Comparison of ENCODE assay signal across 17 cellular contexts in the genomic region with DNA sequence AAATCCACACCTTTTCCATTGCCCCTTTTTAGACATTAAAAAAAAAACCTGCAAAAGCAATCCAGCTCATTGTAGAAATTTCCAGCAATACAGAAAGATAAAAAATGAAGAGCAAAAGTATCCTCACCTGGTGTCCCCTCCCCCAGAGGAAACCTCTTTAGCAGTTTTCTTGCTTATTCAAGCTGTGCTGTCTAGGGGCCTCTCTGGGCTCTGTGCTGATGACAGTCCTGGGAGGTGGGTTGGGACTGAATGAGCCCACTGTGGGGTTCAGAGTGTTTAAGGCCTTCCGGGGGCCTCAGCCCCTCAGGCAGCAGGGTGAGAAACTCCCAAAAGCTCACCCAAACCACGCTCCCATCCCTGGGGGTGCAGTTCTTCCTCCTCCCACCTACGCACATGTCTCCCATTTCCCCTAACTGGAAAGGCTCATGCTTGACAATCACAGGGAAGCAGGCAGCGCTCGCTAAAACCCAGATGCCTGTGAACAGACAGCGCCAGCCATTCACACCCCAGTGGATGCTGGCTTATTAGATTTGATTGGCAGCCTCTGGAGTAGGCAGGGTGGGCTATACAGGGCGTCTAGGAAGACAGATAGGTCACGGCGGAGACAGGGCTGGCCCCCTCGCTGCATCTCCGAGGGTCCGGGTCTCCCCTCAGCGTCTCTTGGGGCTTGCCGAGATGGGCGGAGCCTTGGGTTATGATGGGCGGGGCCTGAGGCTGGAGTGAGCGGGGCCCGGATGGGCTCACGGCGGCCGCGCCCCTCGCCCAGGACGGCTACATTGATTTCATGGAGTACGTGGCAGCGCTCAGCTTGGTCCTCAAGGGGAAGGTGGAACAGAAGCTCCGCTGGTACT. TPM values are rescaled to one million over a fixed set of nuclear protein-coding genes. Genes with fewer than 3 reads are reported as not detected.
DNase-seq lines count a peak whose midpoint lies in the region; ATAC-seq, FAIRE-seq and TF ChIP-seq lines count a peak whose summit lies in the region.
"Had no signal": no experiment of that assay in that cellular context is flagged by ENCODE, and none has a peak within 500 bp of the region (broad histone marks: within the 10 kb centered on the region; RNA-seq: fewer than 3 reads in every experiment).

No MANE protein-coding gene starts in this region.

- peak in 3 of 4 experiments; percentile 13 to 68 (median 59) for ATAC-seq in T-cell (replicated peaks in 1 of 4)
- ATAC-seq: body of pancreas, left lobe of liver had no signal

- H3K27ac ChIP-seq in endothelial cell of umbilical vein (ENCODE audit: insufficient read depth, low read depth, low read length) (no peak overlapping the region), breast epithelium (no peak overlapping the region)
- H3K27ac ChIP-seq: body of pancreas, esophagus muscularis mucosa, SJCRH30 had no signal

- H3K36me3 Mint-ChIP-seq in T-cell (no peaks in the 10 kb centered on the region), neural crest cell (ENCODE audit: low read depth) (no peaks in the 10 kb centered on the region)
- H3K36me3 Mint-ChIP-seq: CD8-positive, alpha-beta memory T cell had no signal

- H2AFZ ChIP-seq in endothelial cell of umbilical vein (ENCODE audit: low read depth, low read length) = peak overlapping the region; percentile 83

- H3K4me1 Mint-ChIP-seq in T-cell = peaks cover 0 to 4% (median 2%) of the 10 kb centered on the region in 3 donors
- H3K4me1 Mint-ChIP-seq in neural crest cell = peaks cover 14% of the 10 kb centered on the region

- H3K27me3 Mint-ChIP-seq in T-cell = peaks cover 11 to 24% of the 10 kb centered on the region in 2 donors
- no peaks in the 10 kb centered on the region for H3K27me3 Mint-ChIP-seq in neural crest cell (ENCODE audit: low read depth)

- H3K36me3 ChIP-seq in endothelial cell of umbilical vein (ENCODE audit: control insufficient read depth in 2 of 2, extremely low read depth in 1 of 2, insufficient read depth in 2 of 2, low read length in 2 of 2) (no peaks in the 10 kb centered on the region), breast epithelium (no peaks in the 10 kb centered on the region)
- H3K36me3 ChIP-seq: esophagus muscularis mucosa, SJCRH30 had no signal

- H3K27me3 ChIP-seq in endothelial cell of umbilical vein (ENCODE audit: control insufficient read depth in 2 of 2, insufficient read depth in 2 of 2, low read length in 2 of 2) (peaks cover 2 to 6% of the 10 kb centered on the region in 2 experiments), breast epithelium (peaks cover 0 to 3% of the 10 kb centered on the region in 2 donors)
- H3K27me3 ChIP-seq: body of pancreas, SJCRH30 had no signal

- FAIRE-seq in endothelial cell of umbilical vein (lab: Jason Lieb, UNC) = no peak

- no peak for TF ChIP-seq POLR2A in endothelial cell of umbilical vein (IDR thresholded peaks at IDR 0.05; ENCODE audit: low read depth, low read length)
- TF ChIP-seq POLR2A in breast epithelium (IDR thresholded peaks at IDR 0.05) = no peak

- CTCF ChIA-PET in T-cell (lab: Charles Lee) (no interaction called here), endothelial cell of umbilical vein (lab: Charles Lee) (interaction anchor here (0.9 to 2.9 kb wide), 5 partner anchors 9 to 370 kb away, joined by 3 to 10 read pairs (median 6); no protein-coding TSS in a partner anchor)

- no peak overlapping the region for H3K9ac ChIP-seq in endothelial cell of umbilical vein (replicated peaks; ENCODE audit: extremely low read depth, insufficient read depth, low read length)

- H3K9me3 ChIP-seq in endothelial cell of umbilical vein (replicated peaks; ENCODE audit: control insufficient read depth, insufficient read depth, low read length) (no peaks in the 10 kb centered on the region), breast epithelium (no peaks in the 10 kb centered on the region)
- H3K9me3 ChIP-seq: body of pancreas, esophagus muscularis mucosa, SJCRH30 had no signal

- H3K4me3 Mint-ChIP-seq in T-cell (peak overlapping the region in 2 of 3 donors; percentile 9 to 17), neural crest cell (peak overlapping the region; percentile 54)
- H3K4me3 Mint-ChIP-seq: HFFc6 had no signal

- H3K9me3 Mint-ChIP-seq in T-cell = no peaks in the 10 kb centered on the region
- H3K9me3 Mint-ChIP-seq in neural crest cell = no peaks in the 10 kb centered on the region
- H3K9me3 Mint-ChIP-seq: CD8-positive, alpha-beta memory T cell; HFFc6 had no signal

- no peak overlapping the region for H3K27ac Mint-ChIP-seq in T-cell
- H3K27ac Mint-ChIP-seq in neural crest cell (ENCODE audit: unreplicated experiment) = no peak overlapping the region
- H3K27ac Mint-ChIP-seq: CD8-positive, alpha-beta memory T cell; HFFc6 had no signal

- peak; percentile 83 for DNase-seq in ELF-1 (ENCODE audit: low read depth, low spot score)
- peak in 9 of 34 experiments; percentile 7 to 20 (median 15) for DNase-seq in T-cell
- no peak for DNase-seq in endothelial cell of umbilical vein (ENCODE audit: low read depth, low spot score)
- DNase-seq in neural crest cell (ENCODE audit: low read depth, low spot score) = peak; percentile 74
- DNase-seq in breast epithelium (ENCODE audit: low spot score in 2 of 2) = no peak
- DNase-seq in NCI-H146 (lab: John Stamatoyannopoulos, UW) = no peak
- no peak for DNase-seq in NCI-H1436 (lab: John Stamatoyannopoulos, UW)
- no peak for DNase-seq in NCI-H2227 (lab: John Stamatoyannopoulos, UW; ENCODE audit: unreplicated experiment)
- DNase-seq: activated CD4-positive, CD25-positive, alpha-beta regulatory T cell treated with anti-CD3 and anti-CD28 coated beads, Interleukin-2, amount 50 U/mL, for 72 hours; body of pancreas; HFFc6; SJCRH30 had no signal

- no TSS peak for BruUV-seq in endothelial cell of umbilical vein (replicated peaks; lab: Mats Ljungman, UMichigan)

- H3K4me3 ChIP-seq in endothelial cell of umbilical vein (replicated peaks in 1 of 3; ENCODE audit: insufficient read depth in 1 of 3, low read depth in 1 of 3, low read length in 3 of 3) (no peak overlapping the region), breast epithelium (no peak overlapping the region)
- H3K4me3 ChIP-seq: body of pancreas, esophagus muscularis mucosa, SJCRH30 had no signal

- no peaks in the 10 kb centered on the region for H3K79me2 ChIP-seq in endothelial cell of umbilical vein (ENCODE audit: control insufficient read depth, insufficient read depth, low read length)

- dilution Hi-C loops in endothelial cell of umbilical vein (cut with MboI; ENCODE audit: extremely low pct_ligation_motif_present, low sequenced_read_pairs) = no loop called here

- intact Hi-C loops in endothelial cell of umbilical vein (cut with micrococcal nuclease) = no loop called here
- intact Hi-C loops in breast epithelium (cut with DNase I; ENCODE audit: low total_unique reads) = no loop called here

- H3K4me1 ChIP-seq in endothelial cell of umbilical vein (ENCODE audit: control insufficient read depth, extremely low read depth, insufficient read depth, low read length) = no peaks in the 10 kb centered on the region
- H3K4me1 ChIP-seq in breast epithelium = no peaks in the 10 kb centered on the region
- H3K4me1 ChIP-seq: body of pancreas, SJCRH30 had no signal

- TF ChIP-seq CTCF in endothelial cell of umbilical vein (IDR thresholded peaks at IDR 0.05; ENCODE audit: extremely low read depth in 1 of 2, insufficient read depth in 1 of 2, low read depth in 1 of 2, low read length in 2 of 2) (no peak), neural crest cell (conservative IDR thresholded peaks at IDR 0.05) (no peak), breast epithelium (IDR thresholded peaks at IDR 0.05) (no peak)

- no peaks in the 10 kb centered on the region for H3K9me1 ChIP-seq in endothelial cell of umbilical vein (replicated peaks; ENCODE audit: control insufficient read depth, extremely low read depth, insufficient read depth, low read length)

- no peaks in the 10 kb centered on the region for H4K20me1 ChIP-seq in endothelial cell of umbilical vein (replicated peaks; ENCODE audit: control insufficient read depth, extremely low read depth, insufficient read depth, low read length)

- POLR2A ChIA-PET in T-cell (lab: Charles Lee) (no interaction called here), endothelial cell of umbilical vein (lab: Charles Lee) (no interaction called here)

- peak overlapping the region; percentile 11 for H3K4me2 ChIP-seq in endothelial cell of umbilical vein (ENCODE audit: insufficient read depth, low read length)

RNA-seq across cellular contexts. Expression of a gene that starts 4.6 kb away (rescaled TPM):
- total RNA-seq in T-cell (not detected), endothelial cell of umbilical vein (0.22 TPM in 1 of 2 replicates, not detected in the other), neural crest cell (1.1 and 1.3 TPM in 2 replicates), breast epithelium (not detected)
- 0.04 and 0.21 TPM in 2 replicates for polyA plus RNA-seq in endothelial cell of umbilical vein
- polyA plus RNA-seq in endothelial cell of umbilical vein (2011; cell fraction: cytosol; rRNA removed) = 0.12 and 0.13 TPM in 2 replicates
- polyA plus RNA-seq in endothelial cell of umbilical vein (2011; cell fraction: nucleus; rRNA removed) = 0.09 TPM in 1 of 2 replicates, not detected in the other
- polyA plus RNA-seq in endothelial cell of umbilical vein (2012) = not detected in 2 replicates
- polyA minus RNA-seq in endothelial cell of umbilical vein = 0.28 TPM in 1 of 2 replicates, not detected in the other
- not detected for polyA minus RNA-seq in endothelial cell of umbilical vein (2011; cell fraction: cytosol; rRNA and poly(A)+ RNA removed)
- polyA minus RNA-seq in endothelial cell of umbilical vein (2011; cell fraction: nucleus; rRNA and poly(A)+ RNA removed) = not detected in 2 replicates
- total RNA-seq: body of pancreas; CD8-positive, alpha-beta memory T cell; esophagus muscularis mucosa; HFFc6; left lobe of liver; NCI-H460; SJCRH30; ureter had no signal
- polyA plus RNA-seq: CD8-positive, alpha-beta memory T cell had no signal

RNA-seq across cellular contexts. Expression of a gene that starts 17.0 kb away (rescaled TPM):
- total RNA-seq in T-cell (1 to 10 TPM; 1.3 to 5.3 (median 3.6) TPM), endothelial cell of umbilical vein (0.60 and 1.1 TPM in 2 replicates), neural crest cell (1.4 and 2.3 TPM in 2 replicates), breast epithelium (1 to 10 TPM; 1.1 to 2.9 (median 1.5) TPM)
- 0.19 TPM in 1 of 2 replicates, not detected in the other for polyA plus RNA-seq in endothelial cell of umbilical vein
- polyA plus RNA-seq in endothelial cell of umbilical vein (2011; cell fraction: cytosol; rRNA removed) = 0.24 and 0.31 TPM in 2 replicates
- 0.42 and 0.46 TPM in 2 replicates for polyA plus RNA-seq in endothelial cell of umbilical vein (2011; cell fraction: nucleus; rRNA removed)
- 0.38 TPM in 1 of 2 replicates, not detected in the other for polyA plus RNA-seq in endothelial cell of umbilical vein (2012)
- polyA minus RNA-seq in endothelial cell of umbilical vein = 0.17 TPM in 1 of 2 replicates, not detected in the other
- polyA minus RNA-seq in endothelial cell of umbilical vein (2011; cell fraction: cytosol; rRNA and poly(A)+ RNA removed) = not detected
- not detected in 2 replicates for polyA minus RNA-seq in endothelial cell of umbilical vein (2011; cell fraction: nucleus; rRNA and poly(A)+ RNA removed)
- total RNA-seq: body of pancreas had no signal
- polyA plus RNA-seq: CD8-positive, alpha-beta memory T cell had no signal

RNA-seq across cellular contexts. Expression of a gene that starts 35.3 kb away (rescaled TPM):
- total RNA-seq in T-cell = under 1 TPM in 4 of 5 donors, not detected in 1; 0.05 to 0.18 (median 0.08) TPM
- total RNA-seq in endothelial cell of umbilical vein = 0.07 and 0.71 TPM in 2 replicates
- polyA plus RNA-seq in endothelial cell of umbilical vein = 0.15 and 0.54 TPM in 2 replicates
- polyA plus RNA-seq in endothelial cell of umbilical vein (2011; cell fraction: cytosol; rRNA removed) = 0.10 and 0.32 TPM in 2 replicates
- polyA plus RNA-seq in endothelial cell of umbilical vein (2011; cell fraction: nucleus; rRNA removed) = 0.21 TPM in 1 of 2 replicates, not detected in the other
- polyA plus RNA-seq in endothelial cell of umbilical vein (2012) = 0.28 and 0.78 TPM in 2 replicates
- polyA minus RNA-seq in endothelial cell of umbilical vein = not detected in 2 replicates
- polyA minus RNA-seq in endothelial cell of umbilical vein (2011; cell fraction: cytosol; rRNA and poly(A)+ RNA removed) = not detected
- 0.58 TPM in 1 of 2 replicates, not detected in the other for polyA minus RNA-seq in endothelial cell of umbilical vein (2011; cell fraction: nucleus; rRNA and poly(A)+ RNA removed)
- 0.14 and 0.26 TPM in 2 replicates for total RNA-seq in neural crest cell
- 10 to 100 TPM in 2 of 3 donors, 1 to 10 TPM in 1; 4.2 to 20.2 (median 10.2) TPM for total RNA-seq in breast epithelium
- total RNA-seq: NCI-H460, SJCRH30 had no signal
- polyA plus RNA-seq: CD8-positive, alpha-beta memory T cell had no signal

RNA-seq across cellular contexts. Expression of a gene that starts 39.9 kb away (rescaled TPM):
- total RNA-seq in T-cell (10 to 100 TPM; 17.6 to 23.6 (median 20.5) TPM), endothelial cell of umbilical vein (35.3 and 37.7 TPM in 2 replicates), neural crest cell (29.0 and 32.0 TPM in 2 replicates), breast epithelium (10 to 100 TPM; 25.6 to 37.0 (median 33.4) TPM)
- 16.8 and 23.2 TPM in 2 replicates for polyA plus RNA-seq in endothelial cell of umbilical vein
- polyA plus RNA-seq in endothelial cell of umbilical vein (2011; cell fraction: cytosol; rRNA removed) = 30.2 and 31.3 TPM in 2 replicates
- polyA plus RNA-seq in endothelial cell of umbilical vein (2011; cell fraction: nucleus; rRNA removed) = 9.7 and 13.6 TPM in 2 replicates
- 31.6 and 44.8 TPM in 2 replicates for polyA plus RNA-seq in endothelial cell of umbilical vein (2012)
- 11.6 and 16.6 TPM in 2 replicates for polyA minus RNA-seq in endothelial cell of umbilical vein
- polyA minus RNA-seq in endothelial cell of umbilical vein (2011; cell fraction: cytosol; rRNA and poly(A)+ RNA removed) = 15.0 TPM
- polyA minus RNA-seq in endothelial cell of umbilical vein (2011; cell fraction: nucleus; rRNA and poly(A)+ RNA removed) = 9.0 and 13.8 TPM in 2 replicates

Comparison
In these comparisons a context has a peak if more than half of its experiments do, and no peak if none do; other contexts are left out.
1. DNase-seq: peak in ELF-1 (single experiment) and neural crest cell (single experiment); none in endothelial cell of umbilical vein (single experiment), breast epithelium (0 of 2), NCI-H146 (single experiment), NCI-H1436 (single experiment) and NCI-H2227 (single experiment).